Comparison of ENCODE assay signal across 16 cellular contexts in genomic region chr2:241295326-241296095, GRCh38. TPM values are rescaled to one million over a fixed set of nuclear protein-coding genes. Genes with fewer than 3 reads are reported as not detected.
DNase-seq lines count a peak whose midpoint lies in the region; ATAC-seq and TF ChIP-seq lines count a peak whose summit lies in the region.
"Had no signal": no experiment of that assay in that cellular context is flagged by ENCODE, and none has a peak within 500 bp of the region (broad histone marks: within the 10 kb centered on the region; RNA-seq: fewer than 3 reads in every experiment).

No MANE protein-coding gene starts in this region.

- H3K4me3 ChIP-seq in right cardiac atrium (ENCODE audit: low read length) = no peak overlapping the region
- H3K4me3 ChIP-seq in astrocyte of the spinal cord (ENCODE audit: low read depth, low read length) = no peak overlapping the region
- no peak overlapping the region for H3K4me3 ChIP-seq in transverse colon

- H3K27ac ChIP-seq in right cardiac atrium (ENCODE audit: low read length) = no peak overlapping the region
- no peak overlapping the region for H3K27ac ChIP-seq in transverse colon
- H3K27ac ChIP-seq: KMS-11 had no signal

- H3K27me3 ChIP-seq in right cardiac atrium (ENCODE audit: control insufficient read depth, insufficient read depth) (no peaks in the 10 kb centered on the region), transverse colon (no peaks in the 10 kb centered on the region)

- no peak for TF ChIP-seq POLR2A in transverse colon (IDR thresholded peaks at IDR 0.05)

- TF ChIP-seq EP300 in transverse colon (IDR thresholded peaks at IDR 0.05; ENCODE audit: low read depth) = no peak

- H3K36me3 ChIP-seq in transverse colon = no peaks in the 10 kb centered on the region

- peak in 1 of 2 donors; percentile 49 for ATAC-seq in right cardiac atrium
- ATAC-seq: PC-3, SK-N-SH treated with all-trans-retinoic acid at 6 μM for 48 hours had no signal

- peak; percentile 4 for TF ChIP-seq CTCF in astrocyte of the spinal cord (IDR thresholded peaks at IDR 0.05; ENCODE audit: low read depth, low read length)
- TF ChIP-seq CTCF in transverse colon (IDR thresholded peaks at IDR 0.05) = no peak

- 52% methylated on average over 7 of the region's 7 CpGs for WGBS in right cardiac atrium
- 84 to 92% methylated on average over 7 of the region's 7 CpGs for WGBS in transverse colon (ENCODE audit: low coverage in 1 of 2), 2 donors

- H3K4me1 ChIP-seq in right cardiac atrium (ENCODE audit: control insufficient read depth, insufficient read depth, low read length) (no peaks in the 10 kb centered on the region), transverse colon (peaks cover 0 to 8% (median 0%) of the 10 kb centered on the region in 4 donors)

- in situ Hi-C loops in astrocyte of the spinal cord (cut with HindIII; ENCODE audit: low sequenced_read_pairs) (no loop called here), transverse colon (cut with MboI; ENCODE audit: low pct_ligation_motif_present in 1 of 4, low pct_unique_long_range_greater_than_20kb in 1 of 4, low sequenced_read_pairs in 3 of 4) (no loop called here)

- DNase-seq in right cardiac atrium = peak in 2 of 3 donors; percentile 40 to 61
- no peak for DNase-seq in cardiac septum (ENCODE audit: low spot score)
- no peak for DNase-seq in astrocyte of the spinal cord (ENCODE audit: low read depth, low spot score)
- DNase-seq in foreskin melanocyte = peak; percentile 52
- no peak for DNase-seq in DMS153 (lab: John Stamatoyannopoulos, UW)
- no peak for DNase-seq in transverse colon
- DNase-seq in epidermal melanocyte (ENCODE audit: insufficient read length, low spot score) = no peak
- no peak for DNase-seq in D341Med (ENCODE audit: low spot score)
- DNase-seq: COR-L47, NCI-H1105, NCI-H1694 treated with DMSO at 0.1 percent for 48 hours, NCI-H345, NCI-H526 treated with DMSO at 0.1 percent for 48 hours, PC-3 had no signal

- intact Hi-C loops in right cardiac atrium (cut with DNase I) (no loop called here), cardiac septum (cut with DNase I) (no loop called here), transverse colon (cut with DNase I; ENCODE audit: low total_unique reads) (no loop called here)

- H3K9me3 ChIP-seq in right cardiac atrium (ENCODE audit: control insufficient read depth, low read length) (no peaks in the 10 kb centered on the region), transverse colon (no peaks in the 10 kb centered on the region)

RNA-seq across cellular contexts. Expression of gene HDLBP, which starts 20.0 kb away (rescaled TPM):
- total RNA-seq in right cardiac atrium (100 to 1,000 TPM; 368 to 394 (median 376) TPM), cardiac septum (356 TPM), transverse colon (1,000 to 10,000 TPM in 1 of 4 donors, 100 to 1,000 TPM in 3; 168 to 1,885 (median 314) TPM)
- 265 TPM for polyA plus RNA-seq in right cardiac atrium

RNA-seq across cellular contexts. Expression of gene SEPTIN2, which starts 20.2 kb away (rescaled TPM):
- total RNA-seq in right cardiac atrium (100 to 1,000 TPM; 232 to 335 (median 247) TPM), cardiac septum (219 TPM), transverse colon (100 to 1,000 TPM; 116 to 264 (median 180) TPM)
- polyA plus RNA-seq in right cardiac atrium = 153 TPM

Comparison
In these comparisons a context has a peak if more than half of its experiments do, and no peak if none do; other contexts are left out.
1. DNase-seq: peak in right cardiac atrium (2 of 3) and foreskin melanocyte (single experiment); none in cardiac septum (single experiment), astrocyte of the spinal cord (single experiment), DMS153 (single experiment), transverse colon (single experiment), epidermal melanocyte (single experiment) and D341Med (single experiment).